ENCODE assay signal across 15 cellular contexts in the genomic region with DNA sequence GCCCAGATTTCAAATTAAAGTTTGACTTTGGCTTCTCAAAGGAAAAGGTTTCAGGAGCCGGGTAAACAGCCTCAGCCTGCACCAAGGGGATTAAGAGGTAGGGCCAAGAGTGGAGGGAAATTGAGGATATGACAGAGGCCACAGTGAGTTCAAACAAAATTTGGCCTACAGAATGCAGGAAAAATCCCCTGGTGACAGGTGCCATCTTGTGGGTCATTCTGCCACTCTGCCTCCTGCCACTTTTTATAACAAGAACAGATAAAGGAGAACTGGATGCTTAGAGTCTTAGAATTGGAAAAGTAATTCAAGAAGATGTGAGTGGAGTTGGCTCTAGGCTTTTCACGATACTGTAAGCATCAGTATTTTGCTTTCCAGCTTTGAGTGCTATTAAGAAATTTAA.
A peak's percentile ranks its signal among the peaks of the same experiment; 100 is the strongest.
DNase-seq lines count a peak whose midpoint lies in the region; ATAC-seq and TF ChIP-seq lines count a peak whose summit lies in the region.
"Had no signal": no experiment of that assay in that cellular context is flagged by ENCODE, and none has a peak within 500 bp of the region (broad histone marks: within the 10 kb centered on the region; RNA-seq: fewer than 3 reads in every experiment).

No MANE protein-coding gene starts in this region.

- CTCF ChIA-PET in Calu3 (lab: Charles Lee), result interaction anchor here (0.6 kb wide), 1 partner anchor 219 kb away, joined by 4 read pairs; no protein-coding TSS in a partner anchor

- H2AFZ ChIP-seq in MM.1S (ENCODE audit: low read length), result no peak overlapping the region

- H3F3A ChIP-seq in MM.1S (ENCODE audit: insufficient read depth, low read length), result no peaks in the 10 kb centered on the region

- H3K4me1 ChIP-seq in SJCRH30 (no peaks in the 10 kb centered on the region; the same call in 1 of the 2 replicates), MM.1S (ENCODE audit: low read length) (no peaks in the 10 kb centered on the region), testis (no peaks in the 10 kb centered on the region)

- peak; percentile 61 for ATAC-seq in left lobe of liver
- no peak for ATAC-seq in HG03139 (IDR thresholded peaks at IDR 0.05; ENCODE audit: unreplicated experiment)

- H3K27ac ChIP-seq in SJCRH30 (no peak overlapping the region), MM.1S (ENCODE audit: low read length) (no peak overlapping the region), testis (no peak overlapping the region)

- H3K9me3 Mint-ChIP-seq in Calu3 (ENCODE audit: low read depth, unreplicated experiment), result no peaks in the 10 kb centered on the region
- H3K9me3 Mint-ChIP-seq: activated CD4-positive, alpha-beta memory T cell treated with anti-CD3 and anti-CD28 coated beads for 36 hours; activated T-helper 1 cell treated with anti-CD3 and anti-CD28 coated beads, Interleukin-12 subunit alpha, Interleukin-12 subunit beta, Interleukin-2, Interleukin-4 antibody, amounts not matched to agents 30 ng/mL and 10 ng/mL and 1 ng/mL, durations not matched to agents 14 hours and 24 hours and 36 hours had no signal

- H3K4me3 Mint-ChIP-seq in Calu3 (ENCODE audit: low read depth, unreplicated experiment), result no peak overlapping the region
- H3K4me3 Mint-ChIP-seq: activated CD4-positive, alpha-beta memory T cell treated with anti-CD3 and anti-CD28 coated beads for 36 hours; activated T-helper 1 cell treated with anti-CD3 and anti-CD28 coated beads, Interleukin-12 subunit alpha, Interleukin-12 subunit beta, Interleukin-2, Interleukin-4 antibody, amounts not matched to agents 30 ng/mL and 10 ng/mL and 1 ng/mL, durations not matched to agents 14 hours and 24 hours and 36 hours; CD14-positive monocyte had no signal

- H3K9me3 ChIP-seq in SJCRH30 (replicated peaks) (no peaks in the 10 kb centered on the region), MM.1S (replicated peaks; ENCODE audit: insufficient read depth, low read length) (no peaks in the 10 kb centered on the region), testis (no peaks in the 10 kb centered on the region)

- H3K27me3 Mint-ChIP-seq in Calu3 (ENCODE audit: unreplicated experiment), result no peaks in the 10 kb centered on the region

- H3K4me3 ChIP-seq in SJCRH30 (no peak overlapping the region), MM.1S (ENCODE audit: low read length) (no peak overlapping the region), testis (no peak overlapping the region)

- 91 to 94% methylated on average over 2 of the region's 2 CpGs for WGBS in testis, 2 donors

- peak; percentile 38 for TF ChIP-seq CTCF in Calu3 (IDR thresholded peaks at IDR 0.05; ENCODE audit: unreplicated experiment)
- TF ChIP-seq CTCF in MM.1S (IDR thresholded peaks at IDR 0.05; ENCODE audit: low read length), result no peak
- TF ChIP-seq CTCF in testis (IDR thresholded peaks at IDR 0.05), result no peak

- intact Hi-C loops in Calu3 (cut with micrococcal nuclease; ENCODE audit: unreplicated experiment) (loop anchor here (1.0 to 5.0 kb wide), 6 partner anchors 166 to 1911 kb away; no protein-coding TSS in a partner anchor), testis (cut with DNase I; ENCODE audit: low total_unique reads) (no loop called here)

- no peaks in the 10 kb centered on the region for H3K9me2 ChIP-seq in MM.1S (replicated peaks; ENCODE audit: insufficient read depth, low read length)

- peaks cover 9% of the 10 kb centered on the region for H3K4me1 Mint-ChIP-seq in Calu3 (ENCODE audit: low read depth, unreplicated experiment)

- no TSS peak for BruUV-seq in Calu3 (replicated peaks; lab: Mats Ljungman, UMichigan)

- peak; percentile 44 for DNase-seq in Calu3
- DNase-seq in HT-29 (ENCODE audit: low spot score), result peak; percentile 22
- DNase-seq in SJCRH30, result peak; percentile 16 to 61
- DNase-seq in left lobe of liver (ENCODE audit: low spot score), result no peak
- no peak for DNase-seq in MM.1S
- DNase-seq in testis, result no peak
- DNase-seq: activated CD4-positive, alpha-beta memory T cell treated with anti-CD3 and anti-CD28 coated beads for 36 hours; NCI-H1436 treated with DMSO at 0.1 percent for 48 hours; NCI-H510A treated with DMSO at 0.1 percent for 48 hours; posterior cingulate gyrus; stimulated activated CD4-positive, alpha-beta T cell treated with anti-CD3 and anti-CD28 coated beads, Interleukin-15, amount 100 ng/mL, for 24 hours; T1000 had no signal

- no peaks in the 10 kb centered on the region for H3K79me2 ChIP-seq in MM.1S (ENCODE audit: low read length)

- TF ChIP-seq POLR2A in testis (IDR thresholded peaks at IDR 0.05), result no peak

- no peak overlapping the region for H3K4me2 ChIP-seq in MM.1S (ENCODE audit: low read depth, low read length)

- no peaks in the 10 kb centered on the region for H4K20me1 ChIP-seq in MM.1S (ENCODE audit: insufficient read depth, low read length)

- no peak overlapping the region for H3K9ac ChIP-seq in MM.1S (ENCODE audit: low read length)

- no peaks in the 10 kb centered on the region for H3K36me3 Mint-ChIP-seq in Calu3 (ENCODE audit: insufficient read depth, unreplicated experiment)
- H3K36me3 Mint-ChIP-seq: activated CD4-positive, alpha-beta memory T cell treated with anti-CD3 and anti-CD28 coated beads for 36 hours had no signal

- no peak overlapping the region for H3K27ac Mint-ChIP-seq in Calu3 (ENCODE audit: unreplicated experiment)
- H3K27ac Mint-ChIP-seq: activated CD4-positive, alpha-beta memory T cell treated with anti-CD3 and anti-CD28 coated beads for 36 hours; activated T-helper 1 cell treated with anti-CD3 and anti-CD28 coated beads, Interleukin-12 subunit alpha, Interleukin-12 subunit beta, Interleukin-2, Interleukin-4 antibody, amounts not matched to agents 30 ng/mL and 10 ng/mL and 1 ng/mL, durations not matched to agents 14 hours and 24 hours and 36 hours had no signal

- no peaks in the 10 kb centered on the region for H3K36me3 ChIP-seq in SJCRH30
- H3K36me3 ChIP-seq in MM.1S (replicated peaks; ENCODE audit: insufficient read depth, low read length), result no peaks in the 10 kb centered on the region
- H3K36me3 ChIP-seq in testis (ENCODE audit: low read depth, missing control alignments), result no peaks in the 10 kb centered on the region

- H3K27me3 ChIP-seq in SJCRH30, result no peaks in the 10 kb centered on the region
- no peaks in the 10 kb centered on the region for H3K27me3 ChIP-seq in MM.1S (replicated peaks; ENCODE audit: insufficient read depth, low read length)
- no peaks in the 10 kb centered on the region for H3K27me3 ChIP-seq in testis

Comparison
In these comparisons a context has a peak if more than half of its experiments do, and no peak if none do; other contexts are left out.
1. DNase-seq: peak in Calu3 (single experiment), HT-29 (single experiment) and SJCRH30 (2 of 2); none in left lobe of liver (single experiment), MM.1S (single experiment) and testis (single experiment).